In the genomic region with DNA sequence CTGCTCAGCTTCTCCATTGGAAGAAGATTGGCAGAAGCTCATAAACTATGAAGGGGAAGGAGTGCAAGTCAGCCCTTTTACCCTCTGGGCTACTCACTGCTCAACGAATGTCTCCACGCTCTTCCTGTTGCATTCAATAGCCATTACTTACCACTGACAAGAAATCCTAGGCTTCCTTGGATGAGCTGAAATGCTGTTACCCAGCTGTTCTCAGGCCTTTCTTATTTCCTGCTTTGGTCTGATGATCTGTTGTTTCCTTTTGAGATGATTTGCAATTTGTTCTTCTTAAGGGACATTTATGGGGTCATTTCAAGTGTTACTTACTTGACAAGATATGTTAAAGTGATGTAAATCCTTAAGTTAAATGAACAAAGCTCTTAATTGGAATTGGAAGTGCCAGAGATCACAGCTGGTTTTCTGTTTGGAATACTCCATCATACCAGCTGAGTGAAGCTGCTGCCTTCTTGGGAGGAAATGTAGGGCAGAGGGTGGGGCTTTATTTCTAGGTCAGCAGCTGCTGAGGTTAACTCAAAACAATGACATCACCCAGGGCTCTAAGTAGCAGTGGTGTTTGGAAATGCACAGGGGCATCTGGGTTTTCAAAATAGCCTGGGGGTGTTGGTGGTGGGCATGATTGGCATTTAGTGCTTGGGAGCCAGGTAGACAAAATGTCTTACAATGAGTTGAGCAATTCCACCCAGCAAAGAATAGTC, we compare ENCODE assay signal across 8 cellular contexts.
DNase-seq lines count a peak whose midpoint lies in the region; ATAC-seq, FAIRE-seq and TF ChIP-seq lines count a peak whose summit lies in the region.

No MANE protein-coding gene starts in this region.

- dilution Hi-C loops in IMR-90 (cut with HindIII; ENCODE audit: low sequenced_read_pairs, unreplicated experiment) = no loop called here

- H4K91ac ChIP-seq in IMR-90 (ENCODE audit: insufficient read depth, low read depth, low read length) = no peak overlapping the region

- H3K9me1 ChIP-seq in IMR-90 (ENCODE audit: insufficient read depth, low read length) = no peaks in the 10 kb centered on the region

- H2BK120ac ChIP-seq in IMR-90 (ENCODE audit: low read depth, low read length) = no peak overlapping the region

- H3K56ac ChIP-seq in IMR-90 (ENCODE audit: extremely low read depth, insufficient read depth, low read length) = no peak overlapping the region

- intact Hi-C loops in IMR-90 (cut with micrococcal nuclease) = loop anchor here (10.0 kb wide), 2 partner anchors 855 to 1275 kb away; no protein-coding TSS in a partner anchor
- intact Hi-C loops in PC-3 (cut with micrococcal nuclease) = no loop called here

- H3K9me3 ChIP-seq in IMR-90 (ENCODE audit: control insufficient read depth, insufficient read depth, low read length) (no peaks in the 10 kb centered on the region), skeletal muscle satellite cell (replicated peaks; ENCODE audit: low read length) (no peaks in the 10 kb centered on the region), PC-3 (ENCODE audit: low read length) (no peaks in the 10 kb centered on the region)

- in situ Hi-C loops in IMR-90 (cut with MboI; ENCODE audit: low sequenced_read_pairs) = loop anchor here (5.0 to 10.0 kb wide), 2 partner anchors 298 to 1005 kb away; a partner anchor contains a TSS

- H3F3A ChIP-seq in PC-3 (ENCODE audit: low read length, unreplicated experiment) = no peaks in the 10 kb centered on the region

- H2AK5ac ChIP-seq in IMR-90 (ENCODE audit: low read depth, low read length) = no peak overlapping the region

- H2BK15ac ChIP-seq in IMR-90 (ENCODE audit: low read depth, low read length) = no peak overlapping the region

- no peak overlapping the region for H3K4ac ChIP-seq in IMR-90 (ENCODE audit: low read depth, low read length)

- H3K18ac ChIP-seq in IMR-90 (ENCODE audit: low read depth, low read length) = no peak overlapping the region

- peak; percentile 76 for DNase-seq in IMR-90
- peak; percentile 16 for DNase-seq in activated T-cell treated with anti-CD3 and anti-CD28 coated beads for 1 hour (ENCODE audit: low read depth)
- peak in 1 of 2 donors; percentile 27 for DNase-seq in foreskin keratinocyte
- DNase-seq in PC-3 = no peak
- no peak for DNase-seq in effector CD8-positive, alpha-beta T cell (lab: John Stamatoyannopoulos, UW)
- no peak for DNase-seq in NCI-H1436 treated with DMSO at 0.1 percent for 48 hours (lab: John Stamatoyannopoulos, UW)
- DNase-seq in GM19239 (ENCODE audit: insufficient read length, low spot score) = no peak

- H3K4me1 ChIP-seq in IMR-90 (ENCODE audit: control insufficient read depth, insufficient read depth, low read length) (peaks cover 4% of the 10 kb centered on the region; the same call in 1 of the 2 replicates), foreskin keratinocyte (peaks cover 4% of the 10 kb centered on the region), skeletal muscle satellite cell (ENCODE audit: control insufficient read depth, insufficient read depth, low read length) (peaks cover 12% of the 10 kb centered on the region), PC-3 (ENCODE audit: insufficient read depth, low read length) (no peaks in the 10 kb centered on the region)

- peaks cover 4% of the 10 kb centered on the region for H3K27me3 ChIP-seq in IMR-90 (ENCODE audit: control insufficient read depth, insufficient read depth, low read length)
- no peaks in the 10 kb centered on the region for H3K27me3 ChIP-seq in foreskin keratinocyte
- no peaks in the 10 kb centered on the region for H3K27me3 ChIP-seq in skeletal muscle satellite cell (ENCODE audit: control insufficient read depth, insufficient read depth, low read length)
- peaks cover 23% of the 10 kb centered on the region for H3K27me3 ChIP-seq in PC-3 (ENCODE audit: low read length)

- H4K8ac ChIP-seq in IMR-90 (ENCODE audit: low read depth in 2 of 2, low read length in 2 of 2) = no peak overlapping the region

- H3K4me3 ChIP-seq in IMR-90 (ENCODE audit: insufficient read depth, low read depth, low read length) = no peak overlapping the region
- H3K4me3 ChIP-seq in skeletal muscle satellite cell (ENCODE audit: low read length) = no peak overlapping the region
- no peak overlapping the region for H3K4me3 ChIP-seq in PC-3 (ENCODE audit: low read length)

- H2AK9ac ChIP-seq in IMR-90 (replicated peaks; ENCODE audit: low read depth, low read length, poor library complexity) = no peak overlapping the region

- H3K79me2 ChIP-seq in PC-3 (ENCODE audit: low read length) = no peaks in the 10 kb centered on the region

- CTCF ChIA-PET in IMR-90 (lab: Yijun Ruan, JAX) = interaction anchor here (0.6 to 1.1 kb wide), 2 partner anchors 8 to 565 kb away, joined by 3 to 4 read pairs; no protein-coding TSS in a partner anchor
- CTCF ChIA-PET in PC-3 (lab: Charles Lee) = no interaction called here

- no peaks in the 10 kb centered on the region for H3K79me1 ChIP-seq in IMR-90 (ENCODE audit: low read depth in 1 of 2, low read length in 2 of 2)

- POLR2A ChIA-PET in IMR-90 (lab: Charles Lee; ENCODE audit: unreplicated experiment) = interaction anchor here (1.1 kb wide), 1 partner anchor 11 kb away, joined by 3 read pairs; no protein-coding TSS in a partner anchor
- POLR2A ChIA-PET in PC-3 (lab: Charles Lee; ENCODE audit: unreplicated experiment) = no interaction called here

- H3K36me3 ChIP-seq in IMR-90 (ENCODE audit: control insufficient read depth, insufficient read depth, low read length) (no peaks in the 10 kb centered on the region), skeletal muscle satellite cell (ENCODE audit: insufficient read depth, low read length) (no peaks in the 10 kb centered on the region), PC-3 (ENCODE audit: low read depth, low read length) (no peaks in the 10 kb centered on the region)

- BruUV-seq in IMR-90 (replicated peaks; lab: Mats Ljungman, UMichigan) (no TSS peak), PC-3 (replicated peaks; lab: Mats Ljungman, UMichigan) (no TSS peak)

- H2BK20ac ChIP-seq in IMR-90 (ENCODE audit: low read depth, low read length) = 0 out of 2 replicates have a peak overlapping the region, but pooled peaks have one; percentile 40

- peak overlapping the region; percentile 48 for H2BK5ac ChIP-seq in IMR-90 (ENCODE audit: low read depth, low read length, poor library complexity, severe bottlenecking)

- TF ChIP-seq CTCF in IMR-90 (conservative IDR thresholded peaks at IDR 0.05; ENCODE audit: low read depth, low read length) (no peak), foreskin keratinocyte (conservative IDR thresholded peaks at IDR 0.05) (no peak), PC-3 (conservative IDR thresholded peaks at IDR 0.05; ENCODE audit: low read depth, low read length) (no peak)

- no peak overlapping the region for H3K14ac ChIP-seq in IMR-90 (replicated peaks; ENCODE audit: low read depth, low read length)

- no peak for TF ChIP-seq RAD21 in IMR-90 (IDR thresholded peaks at IDR 0.05; ENCODE audit: low read length)

- peak overlapping the region; percentile 48 for H3K4me2 ChIP-seq in IMR-90 (ENCODE audit: low read depth, low read length)
- peak overlapping the region; percentile 41 for H3K4me2 ChIP-seq in skeletal muscle satellite cell (ENCODE audit: low read length)
- no peak overlapping the region for H3K4me2 ChIP-seq in PC-3 (ENCODE audit: low read length)

- H3K27ac ChIP-seq in IMR-90 (ENCODE audit: insufficient read depth, low read length) = peak overlapping the region; percentile 56; the same call in 1 of the 2 replicates
- H3K27ac ChIP-seq in foreskin keratinocyte = no peak overlapping the region
- H3K27ac ChIP-seq in PC-3 (ENCODE audit: low read length) = no peak overlapping the region

- no peak for TF ChIP-seq POLR2A in IMR-90 (IDR thresholded peaks at IDR 0.05; ENCODE audit: low read depth, low read length)

- 20% methylated on average over 2 of the region's 2 CpGs; no CpG with 5 or more reads in 1 of the 2 experiments for WGBS in IMR-90 (ENCODE audit: extremely low coverage in 2 of 2, insufficient read length in 1 of 2), 2 experiments

- no peak overlapping the region for H4K5ac ChIP-seq in IMR-90 (ENCODE audit: low read depth, low read length)

- ATAC-seq in IMR-90 (ENCODE audit: low read depth) = peak; percentile 95
- peak; percentile 48 for ATAC-seq in foreskin keratinocyte
- ATAC-seq in PC-3 = no peak

- FAIRE-seq in GM19239 (lab: Jason Lieb, UNC) = no peak

- H4K20me1 ChIP-seq in IMR-90 (ENCODE audit: insufficient read depth, low read length) (no peaks in the 10 kb centered on the region), PC-3 (ENCODE audit: low read length) (no peaks in the 10 kb centered on the region)

- 0 out of 2 replicates have a peak overlapping the region, but pooled peaks have one; percentile 2 for H3K23ac ChIP-seq in IMR-90 (ENCODE audit: low read depth, low read length)

- no peaks in the 10 kb centered on the region for H3K9me2 ChIP-seq in PC-3 (replicated peaks; ENCODE audit: low read length)

- no peak overlapping the region for H3K9ac ChIP-seq in IMR-90 (ENCODE audit: low read depth, low read length)
- no peak overlapping the region for H3K9ac ChIP-seq in skeletal muscle satellite cell (ENCODE audit: low read depth, low read length)
- H3K9ac ChIP-seq in PC-3 (ENCODE audit: low read length) = no peak overlapping the region

- H2AFZ ChIP-seq in IMR-90 (replicated peaks; ENCODE audit: low read length, poor library complexity) (peak overlapping the region; percentile 11), PC-3 (ENCODE audit: low read length) (no peak overlapping the region)

TF ChIP-seq in IMR-90, 13 proteins besides CTCF, POLR2A, EP300 and RAD21:
- no peak for TF ChIP-seq MXI1 (IDR thresholded peaks at IDR 0.05; ENCODE audit: borderline replicate concordance, low read depth, low read length)
- peak; percentile 12; the same call in 1 of the 2 replicates for TF ChIP-seq CEBPB (IDR thresholded peaks at IDR 0.05; ENCODE audit: low read depth, low read length)

Comparison
In these comparisons a context has a peak if more than half of its experiments do, and no peak if none do; other contexts are left out.
1. DNase-seq: peak in IMR-90 (single experiment) and activated T-cell treated with anti-CD3 and anti-CD28 coated beads for 1 hour (single experiment); none in PC-3 (single experiment), effector CD8-positive, alpha-beta T cell (single experiment), NCI-H1436 treated with DMSO at 0.1 percent for 48 hours (single experiment) and GM19239 (single experiment).